ENCODE assay signal across 28 cellular contexts in genomic region chr6:167034056-167034455, GRCh38. TPM values are rescaled to one million over a fixed set of nuclear protein-coding genes. Genes with fewer than 3 reads are reported as not detected.
DNase-seq lines count a peak whose midpoint lies in the region; ATAC-seq, FAIRE-seq and TF ChIP-seq lines count a peak whose summit lies in the region.
"Had no signal": no experiment of that assay in that cellular context is flagged by ENCODE, and none has a peak within 500 bp of the region (broad histone marks: within the 10 kb centered on the region; RNA-seq: fewer than 3 reads in every experiment).

No MANE protein-coding gene starts in this region.

- no peaks in the 10 kb centered on the region for H3K27me3 ChIP-seq in CD4-positive, CD25-positive, alpha-beta regulatory T cell (ENCODE audit: control insufficient read depth, insufficient read depth, low read length)
- H3K27me3 ChIP-seq: BE2C; BLaER1 treated with 17β-estradiol and CSF1 and Interleukin-3, amounts not matched to agents 10 nM and 100 nM had no signal

- peak overlapping the region in 2 of 3 donors; percentile 14 to 85 for H3K27ac Mint-ChIP-seq in CD4-positive, CD25-positive, alpha-beta regulatory T cell
- peak overlapping the region; percentile 49 for H3K27ac Mint-ChIP-seq in T-helper 17 cell
- H3K27ac Mint-ChIP-seq in neural crest cell (ENCODE audit: unreplicated experiment): peak overlapping the region; percentile 36

- no peak for TF ChIP-seq CTCF in D721Med (IDR thresholded peaks at IDR 0.05; ENCODE audit: insufficient read depth, missing control alignments)
- TF ChIP-seq CTCF in neural crest cell (conservative IDR thresholded peaks at IDR 0.05): no peak

- H3K36me3 ChIP-seq in CD4-positive, CD25-positive, alpha-beta regulatory T cell (ENCODE audit: control insufficient read depth, insufficient read depth, low read length): peaks cover 35% of the 10 kb centered on the region

- DNase-seq in CD4-positive, CD25-positive, alpha-beta regulatory T cell: no peak
- peak; percentile 73 for DNase-seq in D721Med (ENCODE audit: insufficient read length, low spot score)
- no peak for DNase-seq in T-helper 17 cell
- DNase-seq in neural crest cell (ENCODE audit: low read depth, low spot score): no peak
- DNase-seq in LoVo (ENCODE audit: low spot score): no peak
- DNase-seq: 8988T; ACHN; AML-193; BE2C; Calu3; CD4-positive, alpha-beta memory T cell; COR-L47; DMS 273 treated with DMSO at 0.1 percent for 48 hours; DMS79; EL; GDM1; GM23248; H7; HCEC 1CT had no signal

- no peaks in the 10 kb centered on the region for H3K27me3 Mint-ChIP-seq in CD4-positive, CD25-positive, alpha-beta regulatory T cell
- H3K27me3 Mint-ChIP-seq in T-helper 17 cell (no peaks in the 10 kb centered on the region), neural crest cell (ENCODE audit: low read depth) (no peaks in the 10 kb centered on the region)
- H3K27me3 Mint-ChIP-seq: CD4-positive, alpha-beta memory T cell had no signal

- no peak for ATAC-seq in CD4-positive, CD25-positive, alpha-beta regulatory T cell (ENCODE audit: low read depth in 2 of 2)
- ATAC-seq in T-helper 17 cell (no peak), HG02884 (IDR thresholded peaks at IDR 0.05; ENCODE audit: unreplicated experiment) (no peak), GM18502 (IDR thresholded peaks at IDR 0.05; ENCODE audit: poor library complexity, unreplicated experiment) (no peak), GM19452 (IDR thresholded peaks at IDR 0.05; ENCODE audit: unreplicated experiment) (no peak)
- ATAC-seq: A549, GM12878 had no signal

- peaks cover 54% of the 10 kb centered on the region for H3K36me3 Mint-ChIP-seq in CD4-positive, CD25-positive, alpha-beta regulatory T cell
- H3K36me3 Mint-ChIP-seq in T-helper 17 cell (ENCODE audit: low read depth) (peaks cover 12% of the 10 kb centered on the region), neural crest cell (ENCODE audit: low read depth) (peaks cover 41% of the 10 kb centered on the region)

- H3K9me3 Mint-ChIP-seq in CD4-positive, CD25-positive, alpha-beta regulatory T cell: no peaks in the 10 kb centered on the region
- no peaks in the 10 kb centered on the region for H3K9me3 Mint-ChIP-seq in neural crest cell
- H3K9me3 Mint-ChIP-seq: CD14-positive monocyte; CD4-positive, alpha-beta memory T cell had no signal

- H3K4me1 ChIP-seq in CD4-positive, CD25-positive, alpha-beta regulatory T cell (ENCODE audit: control insufficient read depth, insufficient read depth, low read length, poor library complexity, severe bottlenecking): peaks cover 10% of the 10 kb centered on the region
- H3K4me1 ChIP-seq: A549; BLaER1 treated with 17β-estradiol and CSF1 and Interleukin-3, amounts not matched to agents 10 nM and 100 nM had no signal

- no peak overlapping the region for H3K4me3 Mint-ChIP-seq in CD4-positive, CD25-positive, alpha-beta regulatory T cell
- H3K4me3 Mint-ChIP-seq in T-helper 17 cell (no peak overlapping the region), neural crest cell (no peak overlapping the region)
- H3K4me3 Mint-ChIP-seq: CD14-positive monocyte; CD4-positive, alpha-beta memory T cell had no signal

- H3K9me3 ChIP-seq in CD4-positive, CD25-positive, alpha-beta regulatory T cell (ENCODE audit: control insufficient read depth in 2 of 2, low read length in 2 of 2): no peaks in the 10 kb centered on the region
- no peaks in the 10 kb centered on the region for H3K9me3 ChIP-seq in T-helper 17 cell (ENCODE audit: control insufficient read depth, low read length, poor library complexity, severe bottlenecking)
- H3K9me3 ChIP-seq: A549, BE2C had no signal

- no peak overlapping the region for H3K4me3 ChIP-seq in CD4-positive, CD25-positive, alpha-beta regulatory T cell (ENCODE audit: low read depth, low read length)
- H3K4me3 ChIP-seq: A549; BLaER1 treated with 17β-estradiol and CSF1 and Interleukin-3, amounts not matched to agents 10 nM and 100 nM; GM12878; GM23248 had no signal

- peaks cover 16 to 45% (median 24%) of the 10 kb centered on the region in 4 donors for H3K4me1 Mint-ChIP-seq in CD4-positive, CD25-positive, alpha-beta regulatory T cell
- H3K4me1 Mint-ChIP-seq in T-helper 17 cell (peaks cover 28% of the 10 kb centered on the region), neural crest cell (no peaks in the 10 kb centered on the region)
- H3K4me1 Mint-ChIP-seq: CD14-positive monocyte had no signal

- no peak overlapping the region for H3K27ac ChIP-seq in CD4-positive, CD25-positive, alpha-beta regulatory T cell (ENCODE audit: insufficient read depth, low read length, poor library complexity, severe bottlenecking)
- H3K27ac ChIP-seq: A549; BLaER1 treated with 17β-estradiol and CSF1 and Interleukin-3, amounts not matched to agents 10 nM and 100 nM; GM23248 had no signal

- peak; percentile 84 for FAIRE-seq in D721Med (lab: Jason Lieb, UNC)
- FAIRE-seq: A549, GM12878, GM18507, H1 had no signal

RNA-seq across cellular contexts. Expression of gene CEP43, which starts 34.9 kb away (rescaled TPM):
- 32.5 TPM for total RNA-seq in CD4-positive, CD25-positive, alpha-beta regulatory T cell
- 1 to 10 TPM; 5.6 to 9.8 (median 7.4) TPM for polyA plus RNA-seq in CD4-positive, CD25-positive, alpha-beta regulatory T cell
- total RNA-seq in T-helper 17 cell (10 to 100 TPM; 19.8 to 24.0 TPM), neural crest cell (36.5 and 42.2 TPM in 2 replicates)
